In the genomic region with DNA sequence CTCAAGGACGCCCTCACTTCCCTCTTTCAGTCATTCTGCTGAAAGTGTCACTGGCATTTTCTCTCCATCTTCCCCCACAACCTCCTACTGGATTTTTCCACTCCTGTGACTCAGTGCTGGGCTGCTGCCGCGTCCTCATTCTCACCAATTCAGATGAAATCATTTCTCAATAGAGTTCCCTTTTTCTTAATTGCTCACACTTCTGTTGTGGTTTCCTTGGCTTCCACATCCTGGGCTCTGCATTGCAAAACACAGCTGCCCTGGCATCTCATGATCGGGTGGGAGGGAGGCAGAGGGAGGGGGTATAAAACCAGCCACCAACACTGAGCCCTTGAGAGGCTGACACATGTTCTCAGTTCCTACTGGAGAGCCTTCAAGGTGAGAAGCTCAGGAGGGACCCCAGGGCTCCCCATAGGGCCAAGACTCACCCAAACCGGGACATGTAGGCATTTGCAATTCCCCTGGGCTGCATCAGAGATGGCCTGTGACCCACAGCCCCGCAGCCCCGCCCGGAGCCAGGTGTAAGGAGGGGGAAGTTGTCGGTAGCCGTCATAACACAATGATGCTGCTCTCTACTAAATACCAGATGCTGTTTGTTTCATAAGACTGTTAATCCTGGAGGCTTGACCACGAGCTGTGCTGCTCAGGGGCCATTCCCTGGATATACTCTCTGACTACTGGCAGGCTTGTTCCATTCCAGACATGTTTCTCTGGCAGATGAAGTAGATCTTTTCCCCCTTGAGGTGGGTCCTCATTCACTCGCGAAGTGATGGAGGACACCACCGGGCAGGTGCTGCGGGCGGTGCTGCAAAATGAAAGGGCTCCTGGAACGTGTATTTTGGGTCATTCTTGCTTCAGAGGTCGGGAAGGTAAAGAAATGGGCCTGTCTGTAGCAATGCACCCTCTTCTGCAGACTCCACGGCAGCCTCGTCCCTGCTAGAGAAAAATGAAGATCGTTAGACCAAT, we compare ENCODE assay signal across 8 cellular contexts.
A peak's percentile ranks its signal among the peaks of the same experiment; 100 is the strongest.
DNase-seq lines count a peak whose midpoint lies in the region; ATAC-seq and TF ChIP-seq lines count a peak whose summit lies in the region.

No MANE protein-coding gene starts in this region.

- H3K4me1 ChIP-seq in BLaER1 treated with 17β-estradiol and CSF1 and Interleukin-3, amounts not matched to agents 10 nM and 100 nM, result peaks cover 88 to 94% (median 92%) of the 10 kb centered on the region in 10 experiments
- H3K4me1 ChIP-seq in duodenal mucosa (ENCODE audit: control insufficient read depth in 1 of 2, insufficient read depth in 2 of 2, low read length in 2 of 2), result peaks cover 20 to 39% of the 10 kb centered on the region in 2 donors

- POLR2A ChIA-PET in activated CD4-positive, alpha-beta memory T cell treated with anti-CD3 and anti-CD28 coated beads, Interleukin-2, amount 10 ng/mL, durations not matched to agents 7 days and 5 days (lab: Charles Lee), result interaction anchor here (1.2 to 5.2 kb wide), 5 partner anchors 13 to 61 kb away, joined by 3 to 167 read pairs (median 22); a partner anchor contains a TSS

- H3K4me1 Mint-ChIP-seq in activated CD4-positive, alpha-beta memory T cell treated with anti-CD3 and anti-CD28 coated beads, Interleukin-2, amount 10 ng/mL, durations not matched to agents 7 days and 5 days, result peaks cover 70% of the 10 kb centered on the region
- peaks cover 84 to 85% of the 10 kb centered on the region in 2 donors for H3K4me1 Mint-ChIP-seq in natural killer cell

- H3K9me3 ChIP-seq in BLaER1 treated with 17β-estradiol and CSF1 and Interleukin-3, amounts not matched to agents 10 nM and 100 nM (replicated peaks in 1 of 11), result no peaks in the 10 kb centered on the region
- no peaks in the 10 kb centered on the region for H3K9me3 ChIP-seq in duodenal mucosa (ENCODE audit: control insufficient read depth in 1 of 2, low read length in 2 of 2)

- H3K9ac ChIP-seq in BLaER1 treated with 17β-estradiol and CSF1 and Interleukin-3, amounts not matched to agents 10 nM and 100 nM, result peak overlapping the region; percentile 92 to 98 (median 96)
- peak overlapping the region in 1 of 2 donors; percentile 5 for H3K9ac ChIP-seq in duodenal mucosa (ENCODE audit: low read depth in 1 of 2, low read length in 2 of 2)

- H3K4me3 Mint-ChIP-seq in activated CD4-positive, alpha-beta memory T cell treated with anti-CD3 and anti-CD28 coated beads, Interleukin-2, amount 10 ng/mL, durations not matched to agents 7 days and 5 days, result peak overlapping the region; percentile 18
- H3K4me3 Mint-ChIP-seq in natural killer cell, result peak overlapping the region; percentile 79

- peak overlapping the region; percentile 98 to 100 (median 99) for H3K27ac ChIP-seq in BLaER1 treated with 17β-estradiol and CSF1 and Interleukin-3, amounts not matched to agents 10 nM and 100 nM
- H3K27ac ChIP-seq in duodenal mucosa (ENCODE audit: low read depth, low read length), result peak overlapping the region; percentile 17

- no peaks in the 10 kb centered on the region for H3K27me3 Mint-ChIP-seq in activated CD4-positive, alpha-beta memory T cell treated with anti-CD3 and anti-CD28 coated beads, Interleukin-2, amount 10 ng/mL, durations not matched to agents 7 days and 5 days
- no peaks in the 10 kb centered on the region for H3K27me3 Mint-ChIP-seq in natural killer cell (ENCODE audit: low read depth in 2 of 2)

- CTCF ChIA-PET in activated CD4-positive, alpha-beta memory T cell treated with anti-CD3 and anti-CD28 coated beads, Interleukin-2, amount 10 ng/mL, durations not matched to agents 7 days and 5 days (lab: Charles Lee), result interaction anchor here (1.2 to 6.6 kb wide), 6 partner anchors 13 to 147 kb away, joined by 3 to 71 read pairs (median 5); no protein-coding TSS in a partner anchor

- H3K36me3 ChIP-seq in BLaER1 treated with 17β-estradiol and CSF1 and Interleukin-3, amounts not matched to agents 10 nM and 100 nM, result peaks cover 69 to 83% (median 73%) of the 10 kb centered on the region in 11 experiments
- H3K36me3 ChIP-seq in duodenal mucosa (ENCODE audit: control insufficient read depth in 1 of 2, insufficient read depth in 2 of 2, low read length in 2 of 2), result peaks cover 33 to 71% of the 10 kb centered on the region in 2 donors

- no peak for TF ChIP-seq CTCF in natural killer cell (IDR thresholded peaks at IDR 0.05)

- peaks cover 0 to 21% (median 5%) of the 10 kb centered on the region in 11 experiments; a peak in 12 of 22 replicates for H4K20me1 ChIP-seq in BLaER1 treated with 17β-estradiol and CSF1 and Interleukin-3, amounts not matched to agents 10 nM and 100 nM

- DNase-seq in KG1 (lab: John Stamatoyannopoulos, UW) (peak; percentile 74), natural killer cell (peak; percentile 63), superior temporal gyrus (ENCODE audit: extremely low spot score) (peak; percentile 82), DMS53 (lab: John Stamatoyannopoulos, UW) (no peak)
- DNase-seq in activated CD4-positive, alpha-beta memory T cell treated with anti-CD3 and anti-CD28 coated beads, Interleukin-2, amount 10 ng/mL, durations not matched to agents 7 days and 5 days, result peak; percentile 76

- peak overlapping the region; percentile 76 for H3K27ac Mint-ChIP-seq in activated CD4-positive, alpha-beta memory T cell treated with anti-CD3 and anti-CD28 coated beads, Interleukin-2, amount 10 ng/mL, durations not matched to agents 7 days and 5 days
- peak overlapping the region; percentile 88 for H3K27ac Mint-ChIP-seq in natural killer cell

- peaks cover 4% of the 10 kb centered on the region for H3K9me3 Mint-ChIP-seq in activated CD4-positive, alpha-beta memory T cell treated with anti-CD3 and anti-CD28 coated beads, Interleukin-2, amount 10 ng/mL, durations not matched to agents 7 days and 5 days
- H3K9me3 Mint-ChIP-seq in natural killer cell, result no peaks in the 10 kb centered on the region

- ATAC-seq in GM21515 (IDR thresholded peaks at IDR 0.05; ENCODE audit: unreplicated experiment) (peak; percentile 48), natural killer cell (peak; percentile 60 to 76 (median 64))

- intact Hi-C loops in natural killer cell (cut with micrococcal nuclease), result loop anchor here (1.0 to 2.0 kb wide), 2 partner anchors 17 to 74 kb away; no protein-coding TSS in a partner anchor

- no peaks in the 10 kb centered on the region; a peak in 1 of 22 replicates for H3K27me3 ChIP-seq in BLaER1 treated with 17β-estradiol and CSF1 and Interleukin-3, amounts not matched to agents 10 nM and 100 nM
- no peaks in the 10 kb centered on the region for H3K27me3 ChIP-seq in duodenal mucosa (ENCODE audit: control insufficient read depth in 1 of 2, insufficient read depth in 2 of 2, low read length in 2 of 2)

- peak overlapping the region; percentile 1 to 68 (median 54); a peak in 17 of 20 replicates for H3K4me3 ChIP-seq in BLaER1 treated with 17β-estradiol and CSF1 and Interleukin-3, amounts not matched to agents 10 nM and 100 nM
- no peak overlapping the region for H3K4me3 ChIP-seq in duodenal mucosa (ENCODE audit: low read depth in 1 of 2, low read length in 2 of 2)

- peak overlapping the region; percentile 87 to 100 (median 98) for H3K4me2 ChIP-seq in BLaER1 treated with 17β-estradiol and CSF1 and Interleukin-3, amounts not matched to agents 10 nM and 100 nM

- peaks cover 75% of the 10 kb centered on the region for H3K36me3 Mint-ChIP-seq in activated CD4-positive, alpha-beta memory T cell treated with anti-CD3 and anti-CD28 coated beads, Interleukin-2, amount 10 ng/mL, durations not matched to agents 7 days and 5 days (ENCODE audit: low read depth)
- H3K36me3 Mint-ChIP-seq in natural killer cell, result peaks cover 22% of the 10 kb centered on the region

Comparison
In these comparisons a context has a peak if more than half of its experiments do, and no peak if none do; other contexts are left out.
1. H3K4me3 ChIP-seq: peak in BLaER1 treated with 17β-estradiol and CSF1 and Interleukin-3, amounts not matched to agents 10 nM and 100 nM (10 of 10); none in duodenal mucosa (0 of 2).